22 cellular contexts compared by ENCODE assay signal in the genomic region with DNA sequence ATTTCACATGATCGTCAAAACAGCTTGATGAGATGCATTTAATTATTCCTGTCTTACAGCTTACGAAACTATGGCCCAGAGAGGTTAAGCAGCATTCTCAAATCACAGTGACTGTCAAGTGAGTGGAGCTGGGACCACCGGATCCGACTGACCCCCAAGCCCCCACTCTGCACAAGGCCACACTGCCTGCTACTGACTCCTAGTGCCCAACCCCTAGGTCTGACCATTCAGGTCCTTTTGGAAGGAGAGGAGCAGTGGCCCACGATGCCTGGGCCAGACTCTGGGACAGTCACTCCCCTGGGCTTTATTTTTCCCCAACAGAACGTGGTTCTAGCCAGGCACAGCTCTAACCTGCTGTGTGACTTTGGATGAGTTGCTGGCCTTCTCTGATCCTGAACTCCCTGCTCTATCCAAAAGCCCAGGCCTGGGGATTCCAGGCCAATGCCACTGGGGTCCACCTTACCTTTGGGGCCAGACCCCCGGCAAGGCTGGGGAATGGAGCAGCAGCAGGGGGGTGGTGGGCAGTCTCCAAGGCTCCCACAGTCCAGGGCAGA. TPM values are rescaled to one million over a fixed set of nuclear protein-coding genes. Genes with fewer than 3 reads are reported as not detected.
DNase-seq lines count a peak whose midpoint lies in the region; ATAC-seq, FAIRE-seq and TF ChIP-seq lines count a peak whose summit lies in the region.
"Had no signal": no experiment of that assay in that cellular context is flagged by ENCODE, and none has a peak within 500 bp of the region (broad histone marks: within the 10 kb centered on the region; RNA-seq: fewer than 3 reads in every experiment).

No MANE protein-coding gene starts in this region.

- H3K4me2 ChIP-seq in K562 (ENCODE audit: insufficient read depth, low read length), result no peak overlapping the region
- H3K4me2 ChIP-seq: hepatocyte had no signal

- H3K9me1 ChIP-seq in K562 (ENCODE audit: control insufficient read depth, insufficient read depth, low read length), result no peaks in the 10 kb centered on the region

- no peaks in the 10 kb centered on the region for H3K79me2 ChIP-seq in K562 (ENCODE audit: control insufficient read depth, insufficient read depth, low read length)
- H3K79me2 ChIP-seq: hepatocyte had no signal

- H3K27me3 Mint-ChIP-seq in activated naive CD4-positive, alpha-beta T cell treated with anti-CD3 and anti-CD28 coated beads, Interleukin-2, amount 50 U/mL, for 24 hours, result no peaks in the 10 kb centered on the region
- H3K27me3 Mint-ChIP-seq: brain, progenitor cell of endocrine pancreas had no signal

- no peak overlapping the region for H3K4me3 ChIP-seq in HEK293 (ENCODE audit: low read depth, low read length)
- H3K4me3 ChIP-seq in K562, result no peak overlapping the region
- H3K4me3 ChIP-seq in spleen, result no peak overlapping the region
- H3K4me3 ChIP-seq in lower leg skin (ENCODE audit: low read depth, poor library complexity, severe bottlenecking), result no peak overlapping the region
- H3K4me3 ChIP-seq: hepatocyte, SJCRH30, testis had no signal

- CTCF ChIA-PET in HEK293 (lab: Yijun Ruan, JAX), result interaction anchor here (0.5 to 8.0 kb wide), 10 partner anchors 10 to 131 kb away, joined by 3 to 189 read pairs (median 5); a partner anchor contains a TSS
- CTCF ChIA-PET in K562 (lab: Yijun Ruan, JAX; ENCODE audit: low intra/inter-chr PET ratio), result no interaction called here

- TF ChIP-seq POLR2A in K562 (conservative IDR thresholded peaks at IDR 0.05) (no peak), spleen (IDR thresholded peaks at IDR 0.05) (no peak), lower leg skin (IDR thresholded peaks at IDR 0.05) (no peak)

- H3K4me3 Mint-ChIP-seq in activated naive CD4-positive, alpha-beta T cell treated with anti-CD3 and anti-CD28 coated beads, Interleukin-2, amount 50 U/mL, for 24 hours, result no peak overlapping the region
- H3K4me3 Mint-ChIP-seq: brain, nephron progenitor cell had no signal

- H3K36me3 ChIP-seq in HEK293 (ENCODE audit: control insufficient read depth in 2 of 2, insufficient read depth in 1 of 2, low read length in 2 of 2) (no peaks in the 10 kb centered on the region), K562 (ENCODE audit: control insufficient read depth, insufficient read depth, low read length) (no peaks in the 10 kb centered on the region), spleen (peaks cover 0 to 29% (median 0%) of the 10 kb centered on the region in 6 donors)
- H3K36me3 ChIP-seq: SJCRH30 had no signal

- peak overlapping the region; percentile 8 for H3K27ac Mint-ChIP-seq in activated naive CD4-positive, alpha-beta T cell treated with anti-CD3 and anti-CD28 coated beads, Interleukin-2, amount 50 U/mL, for 24 hours
- H3K27ac Mint-ChIP-seq: nephron progenitor cell, progenitor cell of endocrine pancreas had no signal

- H3K9ac ChIP-seq in K562 (ENCODE audit: insufficient read depth in 1 of 2, low read depth in 2 of 2, low read length in 2 of 2), result peak overlapping the region in 1 of 2 experiments; percentile 2; a peak in 1 of 4 replicates

- 41% methylated on average over 6 of the region's 7 CpGs for WGBS in K562 (ENCODE audit: insufficient coverage, low coverage, missing lambda C conversion rate)
- 80 to 89% (median 84%) methylated on average over 6 to 7 of the region's 7 CpGs for WGBS in spleen, 5 donors
- WGBS in lower leg skin, 2 donors, result 80 to 84% methylated on average over 5 to 7 of the region's 7 CpGs

- peaks cover 12% of the 10 kb centered on the region for H3K4me1 Mint-ChIP-seq in activated naive CD4-positive, alpha-beta T cell treated with anti-CD3 and anti-CD28 coated beads, Interleukin-2, amount 50 U/mL, for 24 hours

- H2AFZ ChIP-seq in K562 (ENCODE audit: low read depth, low read length), result no peak overlapping the region
- H2AFZ ChIP-seq: hepatocyte had no signal

- no peak for FAIRE-seq in K562 (lab: Jason Lieb, UNC)
- FAIRE-seq: endothelial cell of umbilical vein, small intestine had no signal

- H3K9me3 Mint-ChIP-seq in activated naive CD4-positive, alpha-beta T cell treated with anti-CD3 and anti-CD28 coated beads, Interleukin-2, amount 50 U/mL, for 24 hours, result no peaks in the 10 kb centered on the region
- H3K9me3 Mint-ChIP-seq: activated naive CD4-positive, alpha-beta T cell treated with anti-CD3 and anti-CD28 coated beads, Interleukin-2, amount 50 U/mL, for 72 hours; brain; nephron progenitor cell had no signal

- POLR2A ChIA-PET in HEK293 (lab: Yijun Ruan, JAX) (interaction anchor here (1.0 to 1.7 kb wide), 2 partner anchors 25 to 34 kb away, joined by 3 to 11 read pairs; no protein-coding TSS in a partner anchor), K562 (lab: Yijun Ruan, JAX) (interaction anchor here (0.5 to 2.2 kb wide), 5 partner anchors 9 to 312 kb away, joined by 3 to 17 read pairs (median 4); a partner anchor contains a TSS)

- TF ChIP-seq CTCF in HEK293 (tag by site-specific recombination; IDR thresholded peaks at IDR 0.05) (no peak), K562 (IDR thresholded peaks at IDR 0.05 in 2 of 3, conservative IDR thresholded peaks at IDR 0.05 in 1 of 3; ENCODE audit: insufficient read depth in 2 of 3, low read depth in 1 of 3, low read length in 3 of 3) (no peak), spleen (IDR thresholded peaks at IDR 0.05 in 8 of 11, conservative IDR thresholded peaks at IDR 0.05 in 3 of 11) (no peak), lower leg skin (IDR thresholded peaks at IDR 0.05) (no peak)

- in situ Hi-C loops in K562 (cut with MboI), result no loop called here

- TF ChIP-seq EP300 in K562 (IDR thresholded peaks at IDR 0.05; ENCODE audit: low read length), result no peak

- H3K4me1 ChIP-seq in HEK293 (ENCODE audit: control insufficient read depth, insufficient read depth, low read length) (peaks cover 9% of the 10 kb centered on the region), K562 (replicated peaks in 1 of 2; ENCODE audit: control insufficient read depth in 2 of 2, insufficient read depth in 2 of 2, low read length in 2 of 2) (peaks cover 0 to 26% of the 10 kb centered on the region in 2 experiments; a peak in 3 of 5 replicates), spleen (peaks cover 0 to 28% (median 11%) of the 10 kb centered on the region in 6 donors)
- H3K4me1 ChIP-seq: testis had no signal

- intact Hi-C loops in K562 (cut with micrococcal nuclease) (no loop called here), spleen (cut with DNase I; ENCODE audit: low total_unique reads) (loop anchor here (10.0 kb wide), 1 partner anchor 96 kb away; a partner anchor contains a TSS), lower leg skin (cut with DNase I; ENCODE audit: low total_unique reads) (no loop called here)

- DNase-seq in activated naive CD4-positive, alpha-beta T cell treated with Interleukin-2 at 50 U/mL for 16 hours, result no peak
- DNase-seq in K562 (ENCODE audit: extremely low read depth in 1 of 4, low spot score in 3 of 4), result no peak
- DNase-seq in spleen, result peak; percentile 48
- DNase-seq in iPS-NIHi11 (ENCODE audit: low spot score), result no peak
- no peak for DNase-seq in cerebellum (ENCODE audit: low spot score)
- no peak for DNase-seq in lower leg skin (ENCODE audit: low spot score in 2 of 2)
- DNase-seq: C1 segment of cervical spinal cord; NCI-H1417; NCI-H774; nephron progenitor cell; PC-3; SJCRH30; small intestine; stimulated activated CD4-positive, alpha-beta T cell treated with anti-CD3 and anti-CD28 coated beads, Interleukin-4, amount 100 ng/mL, for 24 hours; testis had no signal

- no TSS peak for BruUV-seq in K562 (replicated peaks; lab: Mats Ljungman, UMichigan)

- no peak for TF ChIP-seq RAD21 in K562 (CRISPR knock-in tag; conservative IDR thresholded peaks at IDR 0.05 in 1 of 2, IDR thresholded peaks at IDR 0.05 in 1 of 2)

- H3K27me3 ChIP-seq in K562 (ENCODE audit: control insufficient read depth in 2 of 2, insufficient read depth in 2 of 2, low read length in 2 of 2) (no peaks in the 10 kb centered on the region), spleen (replicated peaks in 1 of 7) (no peaks in the 10 kb centered on the region)
- H3K27me3 ChIP-seq: hepatocyte, SJCRH30, testis had no signal

- H3K27ac ChIP-seq in HEK293 (ENCODE audit: extremely low read depth, low read depth, low read length) (no peak overlapping the region), K562 (ENCODE audit: extremely low read depth, low read depth, low read length) (no peak overlapping the region), spleen (peak overlapping the region in 3 of 8 donors; percentile 27 to 70 (median 60))
- H3K27ac ChIP-seq: hepatocyte, SJCRH30, testis had no signal

- no peak for ATAC-seq in K562
- ATAC-seq: activated naive CD4-positive, alpha-beta T cell treated with anti-CD3 and anti-CD28 coated beads, Interleukin-2, amount 50 U/mL, for 72 hours; PC-3 had no signal

- no peaks in the 10 kb centered on the region for H3K36me3 Mint-ChIP-seq in activated naive CD4-positive, alpha-beta T cell treated with anti-CD3 and anti-CD28 coated beads, Interleukin-2, amount 50 U/mL, for 24 hours
- H3K36me3 Mint-ChIP-seq: activated naive CD4-positive, alpha-beta T cell treated with anti-CD3 and anti-CD28 coated beads, Interleukin-2, amount 50 U/mL, for 72 hours had no signal

- H3K9me3 ChIP-seq in HEK293 (ENCODE audit: control insufficient read depth, insufficient read depth, low read depth, low read length) (no peaks in the 10 kb centered on the region), K562 (replicated peaks; ENCODE audit: control insufficient read depth, insufficient read depth, low read depth, low read length) (no peaks in the 10 kb centered on the region), spleen (no peaks in the 10 kb centered on the region)
- H3K9me3 ChIP-seq: SJCRH30, testis had no signal

- H4K20me1 ChIP-seq in K562 (replicated peaks; ENCODE audit: control insufficient read depth, insufficient read depth, low read length), result no peaks in the 10 kb centered on the region

RNA-seq across cellular contexts. Expression of a gene that starts 9.9 kb away (rescaled TPM):
- total RNA-seq in K562 (2011; cell fraction: chromatin; rRNA removed; ENCODE audit: low replicate concordance), result 26.2 and 58.3 TPM in 2 replicates
- 24.0 and 24.1 TPM in 2 replicates for total RNA-seq in K562 (2011; cell fraction: nucleolus; rRNA removed)
- total RNA-seq in K562 (2011; cell fraction: nucleoplasm; rRNA removed), result 18.1 and 18.9 TPM in 2 replicates
- 1.0 and 1.8 TPM in 2 replicates for total RNA-seq in K562 (2014; rRNA removed)
- total RNA-seq in K562 (2014; rRNA removed; fragmentation: Illumina TruSeq; extraction: Trizol), result 0.57 and 0.87 TPM in 2 replicates
- total RNA-seq in K562 (2015; rRNA removed; fragmentation: Illumina TruSeq; extraction: Trizol), result 0.94 and 1.2 TPM in 2 replicates
- total RNA-seq in K562 (2021), result 1.7 and 3.3 TPM in 2 replicates
- 3.2 and 3.3 TPM in 2 replicates for polyA plus RNA-seq in K562 (2011; rRNA removed)
- 2.4 and 2.6 TPM in 2 replicates for polyA plus RNA-seq in K562 (2011; cell fraction: cytosol; rRNA removed)
- polyA plus RNA-seq in K562 (2011; cell fraction: nucleus; rRNA removed), result 26.8 and 38.8 TPM in 2 replicates
- 3.0 and 5.1 TPM in 2 replicates for polyA plus RNA-seq in K562 (2012)
- polyA plus RNA-seq in K562 (2014; fragmentation: Illumina TruSeq; extraction: Trizol), result 1.1 and 1.2 TPM in 2 replicates
- not detected for polyA plus RNA-seq in K562 (2014; fragmentation: Nextera tagmentation; extraction: Ambion mirVana)
- 1.6 and 3.9 TPM in 2 replicates for polyA plus RNA-seq in K562 (2014; rRNA removed)
- polyA minus RNA-seq in K562 (2011; rRNA and poly(A)+ RNA removed), result 1.1 and 1.8 TPM in 2 replicates
- polyA minus RNA-seq in K562 (2011; cell fraction: cytosol; rRNA and poly(A)+ RNA removed), result 0.76 and 2.1 TPM in 2 replicates
- polyA minus RNA-seq in K562 (2011; cell fraction: nucleus; rRNA and poly(A)+ RNA removed), result 4.1 and 6.2 TPM in 2 replicates
- total RNA-seq in spleen, result 10 to 100 TPM; 14.1 to 31.8 (median 18.5) TPM
- 10 to 100 TPM; 11.5 to 26.5 (median 24.3) TPM for polyA plus RNA-seq in spleen
- total RNA-seq in cerebellum, result 54.2 TPM
- 10 to 100 TPM in 1 of 4 donors, 1 to 10 TPM in 3; 8.2 to 18.3 (median 8.8) TPM for total RNA-seq in lower leg skin
- total RNA-seq: endothelial cell of umbilical vein had no signal
- polyA plus RNA-seq: endothelial cell of umbilical vein had no signal

RNA-seq across cellular contexts. Expression of a gene that starts 33.3 kb away (rescaled TPM):
- 26.0 and 31.9 TPM in 2 replicates for total RNA-seq in K562 (2011; cell fraction: chromatin; rRNA removed; ENCODE audit: low replicate concordance)
- 30.7 and 32.8 TPM in 2 replicates for total RNA-seq in K562 (2011; cell fraction: nucleolus; rRNA removed)
- 38.1 and 51.1 TPM in 2 replicates for total RNA-seq in K562 (2011; cell fraction: nucleoplasm; rRNA removed)
- total RNA-seq in K562 (2014; rRNA removed) (62.1 and 94.0 TPM in 2 replicates), K562 (2014; rRNA removed; fragmentation: Illumina TruSeq; extraction: Trizol) (102 and 108 TPM in 2 replicates), K562 (2015; rRNA removed; fragmentation: Illumina TruSeq; extraction: Trizol) (90.6 and 94.8 TPM in 2 replicates), K562 (2021) (105 and 111 TPM in 2 replicates), spleen (10 to 100 TPM; 37.8 to 80.5 (median 64.0) TPM), cerebellum (26.7 TPM), lower leg skin (10 to 100 TPM; 49.5 to 89.7 (median 57.5) TPM)
- polyA plus RNA-seq in K562 (2011; rRNA removed) (198 and 273 TPM in 2 replicates), K562 (2014; fragmentation: Illumina TruSeq; extraction: Trizol) (116 and 140 TPM in 2 replicates), K562 (2014; fragmentation: Nextera tagmentation; extraction: Ambion mirVana) (100 to 1,000 TPM; 235 to 320 TPM), K562 (2014; rRNA removed) (113 and 117 TPM in 2 replicates), spleen (100 to 1,000 TPM in 2 of 3 donors, 10 to 100 TPM in 1; 77.0 to 106 (median 104) TPM)
- 118 and 163 TPM in 2 replicates for polyA plus RNA-seq in K562 (2011; cell fraction: cytosol; rRNA removed)
- polyA plus RNA-seq in K562 (2011; cell fraction: nucleus; rRNA removed), result 45.3 and 71.9 TPM in 2 replicates
- polyA plus RNA-seq in K562 (2012), result 120 and 125 TPM in 2 replicates
- 107 and 135 TPM in 2 replicates for polyA minus RNA-seq in K562 (2011; rRNA and poly(A)+ RNA removed)
- 23.5 and 42.2 TPM in 2 replicates for polyA minus RNA-seq in K562 (2011; cell fraction: cytosol; rRNA and poly(A)+ RNA removed)
- polyA minus RNA-seq in K562 (2011; cell fraction: nucleus; rRNA and poly(A)+ RNA removed), result 12.4 and 23.0 TPM in 2 replicates

RNA-seq across cellular contexts. Expression of a gene that starts 38.0 kb away (rescaled TPM):
- 0.12 and 0.14 TPM in 2 replicates for total RNA-seq in K562 (2011; cell fraction: chromatin; rRNA removed; ENCODE audit: low replicate concordance)
- 0.17 TPM in 1 of 2 replicates, not detected in the other for total RNA-seq in K562 (2011; cell fraction: nucleolus; rRNA removed)
- total RNA-seq in K562 (2011; cell fraction: nucleoplasm; rRNA removed), result not detected in 2 replicates
- total RNA-seq in K562 (2014; rRNA removed) (not detected in 2 replicates), K562 (2014; rRNA removed; fragmentation: Illumina TruSeq; extraction: Trizol) (not detected in 2 replicates), K562 (2015; rRNA removed; fragmentation: Illumina TruSeq; extraction: Trizol) (not detected in 2 replicates), K562 (2021) (0.47 TPM in 1 of 2 replicates, not detected in the other), spleen (10 to 100 TPM in 5 of 7 donors, 1 to 10 TPM in 2; 5.8 to 75.7 (median 15.2) TPM), cerebellum (2.7 TPM), lower leg skin (under 1 TPM in 1 of 4 donors, not detected in 3; 0.10 TPM)
- polyA plus RNA-seq in K562 (2011; rRNA removed) (0.15 and 0.39 TPM in 2 replicates), K562 (2014; fragmentation: Illumina TruSeq; extraction: Trizol) (0.06 TPM in 1 of 2 replicates, not detected in the other), K562 (2014; fragmentation: Nextera tagmentation; extraction: Ambion mirVana) (under 1 TPM in 1 of 2 experiments, not detected in 1; 0.04 TPM), K562 (2014; rRNA removed) (0.03 TPM in 1 of 2 replicates, not detected in the other), spleen (1 to 10 TPM in 2 of 3 donors, under 1 TPM in 1; 0.52 to 2.2 (median 2.0) TPM)
- polyA plus RNA-seq in K562 (2011; cell fraction: cytosol; rRNA removed), result 0.06 and 0.33 TPM in 2 replicates
- 0.06 and 0.34 TPM in 2 replicates for polyA plus RNA-seq in K562 (2011; cell fraction: nucleus; rRNA removed)
- polyA plus RNA-seq in K562 (2012), result 0.03 and 0.08 TPM in 2 replicates
- 0.06 and 0.32 TPM in 2 replicates for polyA minus RNA-seq in K562 (2011; rRNA and poly(A)+ RNA removed)
- not detected in 2 replicates for polyA minus RNA-seq in K562 (2011; cell fraction: cytosol; rRNA and poly(A)+ RNA removed)
- not detected in 2 replicates for polyA minus RNA-seq in K562 (2011; cell fraction: nucleus; rRNA and poly(A)+ RNA removed)
- total RNA-seq: activated naive CD4-positive, alpha-beta T cell treated with anti-CD3 and anti-CD28 coated beads, Interleukin-2, amount 50 U/mL, for 72 hours; endothelial cell of umbilical vein; PC-3; progenitor cell of endocrine pancreas had no signal
- polyA plus RNA-seq: endothelial cell of umbilical vein, hepatocyte had no signal
